Comparison of ENCODE assay signal across 7 cellular contexts in genomic region chr16:66515543-66516171, GRCh38. TPM values are rescaled to one million over a fixed set of nuclear protein-coding genes. Genes with fewer than 3 reads are reported as not detected.
DNase-seq lines count a peak whose midpoint lies in the region; ATAC-seq and TF ChIP-seq lines count a peak whose summit lies in the region.

No MANE protein-coding gene starts in this region.

- DNase-seq in colonic mucosa (no peak), NCI-H524 treated with DMSO at 0.1 percent for 48 hours (lab: John Stamatoyannopoulos, UW) (no peak)
- DNase-seq in naive thymus-derived CD8-positive, alpha-beta T cell = no peak
- DNase-seq in effector CD4-positive, alpha-beta T cell = no peak

- H3K9me3 ChIP-seq in OCI-LY3 (ENCODE audit: insufficient read depth, low read length) = no peaks in the 10 kb centered on the region
- no peaks in the 10 kb centered on the region for H3K9me3 ChIP-seq in colonic mucosa

- no peak for ATAC-seq in naive thymus-derived CD8-positive, alpha-beta T cell
- no peak for ATAC-seq in HG03196 (IDR thresholded peaks at IDR 0.05; ENCODE audit: unreplicated experiment)

- H3K4me2 ChIP-seq in OCI-LY3 (ENCODE audit: low read length) = peak overlapping the region; percentile 94; the same call in 1 of the 2 replicates

- POLR2A ChIA-PET in naive thymus-derived CD8-positive, alpha-beta T cell (lab: Charles Lee) = interaction anchor here (1.1 to 18.3 kb wide), 4 partner anchors 9 to 34 kb away, joined by 3 to 213 read pairs (median 6); partner anchors contain the start of genes CKLF and TK2

- H3K36me3 ChIP-seq in OCI-LY3 (replicated peaks; ENCODE audit: low read depth, low read length) (no peaks in the 10 kb centered on the region), colonic mucosa (no peaks in the 10 kb centered on the region)

- no peaks in the 10 kb centered on the region for H3K27me3 Mint-ChIP-seq in naive thymus-derived CD8-positive, alpha-beta T cell

- intact Hi-C loops in colonic mucosa (cut with DNase I) = loop anchor here (5.0 kb wide), 1 partner anchor 37 kb away; the partner anchor contains the start of genes CKLF and TK2

- H3K36me3 Mint-ChIP-seq in naive thymus-derived CD8-positive, alpha-beta T cell = peaks cover 0 to 3% (median 0%) of the 10 kb centered on the region in 3 donors

- peak overlapping the region; percentile 61 for H3K9ac ChIP-seq in OCI-LY3 (ENCODE audit: low read length)
- peak overlapping the region; percentile 39 to 96 for H3K9ac ChIP-seq in colonic mucosa (ENCODE audit: low read depth in 2 of 2, low read length in 2 of 2)

- peak overlapping the region in 6 of 10 donors; percentile 39 to 89 (median 60) for H3K4me3 Mint-ChIP-seq in naive thymus-derived CD8-positive, alpha-beta T cell

- H3K27ac ChIP-seq in OCI-LY3 (ENCODE audit: low read length) = no peak overlapping the region; the same call in 1 of the 2 replicates
- peak overlapping the region; percentile 97 for H3K27ac ChIP-seq in colonic mucosa

- H3K9me3 Mint-ChIP-seq in naive thymus-derived CD8-positive, alpha-beta T cell = no peaks in the 10 kb centered on the region

- H3K27me3 ChIP-seq in OCI-LY3 (ENCODE audit: low read depth, low read length) (no peaks in the 10 kb centered on the region), colonic mucosa (no peaks in the 10 kb centered on the region)

- peak overlapping the region in 8 of 10 donors; percentile 20 to 98 (median 92) for H3K27ac Mint-ChIP-seq in naive thymus-derived CD8-positive, alpha-beta T cell

- H4K20me1 ChIP-seq in OCI-LY3 (ENCODE audit: insufficient read depth, low read length) = no peaks in the 10 kb centered on the region

- H3K4me1 ChIP-seq in OCI-LY3 (ENCODE audit: low read length) (peaks cover 43% of the 10 kb centered on the region), colonic mucosa (peaks cover 18% of the 10 kb centered on the region)

- peak; percentile 58 for TF ChIP-seq CTCF in GM12873 (IDR thresholded peaks at IDR 0.05; ENCODE audit: insufficient read depth, low read depth, low read length, missing control alignments)
- TF ChIP-seq CTCF in OCI-LY3 (IDR thresholded peaks at IDR 0.05; ENCODE audit: low read depth, low read length) = peak; percentile 52
- no peak for TF ChIP-seq CTCF in colonic mucosa (IDR thresholded peaks at IDR 0.05)

- H2AFZ ChIP-seq in OCI-LY3 (ENCODE audit: low read depth, low read length) = no peak overlapping the region

- H3K79me2 ChIP-seq in OCI-LY3 (ENCODE audit: low read length) = no peaks in the 10 kb centered on the region

- H3K4me1 Mint-ChIP-seq in naive thymus-derived CD8-positive, alpha-beta T cell = peaks cover 25 to 71% (median 55%) of the 10 kb centered on the region in 4 donors

- H3K4me3 ChIP-seq in OCI-LY3 (ENCODE audit: low read length) = no peak overlapping the region
- H3K4me3 ChIP-seq in colonic mucosa = no peak overlapping the region

RNA-seq across cellular contexts. Expression of gene TK2, which starts 34.3 kb away (rescaled TPM):
- total RNA-seq in colonic mucosa = 10 to 100 TPM; 11.9 to 17.0 TPM
- 1 to 10 TPM; 6.8 to 8.7 TPM for total RNA-seq in naive thymus-derived CD8-positive, alpha-beta T cell
- polyA plus RNA-seq in naive thymus-derived CD8-positive, alpha-beta T cell = 1 to 10 TPM; 1.9 to 4.0 (median 2.5) TPM

RNA-seq across cellular contexts. Expression of gene CKLF, which starts 36.7 kb away (rescaled TPM):
- 10 to 100 TPM; 41.5 to 58.4 TPM for total RNA-seq in colonic mucosa
- 10 to 100 TPM; 43.1 to 44.4 TPM for total RNA-seq in naive thymus-derived CD8-positive, alpha-beta T cell
- 100 to 1,000 TPM in 2 of 3 donors, 10 to 100 TPM in 1; 99.6 to 179 (median 111) TPM for polyA plus RNA-seq in naive thymus-derived CD8-positive, alpha-beta T cell

RNA-seq across cellular contexts. Expression of gene CMTM1, which starts 50.6 kb away (rescaled TPM):
- total RNA-seq in colonic mucosa = 1 to 10 TPM; 5.1 to 9.4 TPM
- 1 to 10 TPM; 3.5 to 3.9 TPM for total RNA-seq in naive thymus-derived CD8-positive, alpha-beta T cell
- polyA plus RNA-seq in naive thymus-derived CD8-positive, alpha-beta T cell = under 1 TPM in 2 of 3 donors, not detected in 1; 0.48 to 0.50 TPM
